8 cellular contexts compared by ENCODE assay signal in the genomic region with DNA sequence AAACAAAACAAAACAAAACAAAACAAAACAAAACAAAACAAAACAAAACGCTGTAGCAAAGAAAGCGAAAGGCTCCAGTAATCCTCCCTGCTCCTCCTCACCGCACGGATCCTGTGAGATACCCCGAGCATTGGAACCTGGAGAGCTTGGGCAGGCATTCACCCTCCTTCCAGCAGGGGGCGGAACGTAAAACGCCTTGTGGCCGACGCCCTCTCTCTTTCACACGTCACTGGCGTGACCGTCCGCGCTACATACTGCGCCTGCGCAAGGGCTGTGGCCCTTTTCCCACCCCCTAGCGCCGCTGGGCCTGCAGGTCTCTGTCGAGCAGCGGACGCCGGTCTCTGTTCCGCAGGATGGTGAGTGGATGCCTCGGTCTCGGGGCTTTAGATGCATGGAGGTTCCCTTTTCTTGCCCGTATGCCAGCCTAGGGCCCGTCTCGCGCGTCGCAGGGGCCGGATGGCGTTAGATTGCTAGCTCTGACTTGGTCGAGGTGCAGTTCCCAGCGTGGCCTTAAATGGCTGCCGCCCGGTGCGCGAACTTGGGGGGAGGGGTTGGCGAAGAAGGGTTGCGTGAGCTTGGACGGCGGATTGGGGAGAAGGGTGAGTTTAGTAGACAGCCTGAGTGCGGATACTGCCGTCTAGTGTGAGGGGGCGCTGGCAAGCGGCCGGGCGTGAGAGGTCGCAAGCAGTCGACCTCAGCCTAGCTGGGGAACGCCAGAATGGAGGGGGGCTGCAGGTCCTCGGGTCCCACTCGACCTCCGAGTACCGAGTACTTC. TPM values are rescaled to one million over a fixed set of nuclear protein-coding genes. Genes with fewer than 3 reads are reported as not detected.
DNase-seq lines count a peak whose midpoint lies in the region; ATAC-seq and TF ChIP-seq lines count a peak whose summit lies in the region.

A gene (plus strand): TSS at position 279 of the 775 bp plus-strand sequence. CDS start 75 bp downstream, at position 354.

- 0% methylated on average over 57 of the region's 57 CpGs for WGBS in lower leg skin, 2 donors

- peaks cover 0 to 2% of the 10 kb centered on the region in 2 donors for H3K27me3 Mint-ChIP-seq in CD8-positive, alpha-beta memory T cell
- H3K27me3 Mint-ChIP-seq in activated CD4-positive, alpha-beta memory T cell treated with anti-CD3 and anti-CD28 coated beads for 36 hours: peaks cover 3% of the 10 kb centered on the region

- peak within 1 kb of the TSS; percentile 94 to 100 (median 98) for H3K27ac Mint-ChIP-seq in CD8-positive, alpha-beta memory T cell
- H3K27ac Mint-ChIP-seq in activated CD4-positive, alpha-beta memory T cell treated with anti-CD3 and anti-CD28 coated beads for 36 hours: peak within 1 kb of the TSS; percentile 95

- DNase-seq in CD8-positive, alpha-beta memory T cell: peak; percentile 95 to 99 (median 98)
- DNase-seq in HK-2 (ENCODE audit: unreplicated experiment): peak; percentile 98
- peak; percentile 95 for DNase-seq in NCI-H82 treated with DMSO at 0.1 percent for 48 hours (lab: John Stamatoyannopoulos, UW; ENCODE audit: unreplicated experiment)
- DNase-seq in activated CD4-positive, alpha-beta memory T cell treated with anti-CD3 and anti-CD28 coated beads for 36 hours: peak; percentile 98
- peak; percentile 95 to 99 for DNase-seq in lower leg skin (ENCODE audit: low spot score in 2 of 2)
- peak; percentile 94 to 97 for DNase-seq in stimulated activated CD4-positive, alpha-beta T cell treated with anti-CD3 and anti-CD28 coated beads, Interleukin-4, amount 100 ng/mL, for 48 hours (ENCODE audit: low read depth in 2 of 2)

- peaks cover 45 to 56% (median 49%) of the 10 kb centered on the region in 3 donors for H3K4me1 Mint-ChIP-seq in CD8-positive, alpha-beta memory T cell
- H3K4me1 Mint-ChIP-seq in activated CD4-positive, alpha-beta memory T cell treated with anti-CD3 and anti-CD28 coated beads for 36 hours (ENCODE audit: low read depth): peaks cover 39% of the 10 kb centered on the region

- peaks cover 44% of the 10 kb centered on the region for H3K4me1 ChIP-seq in CD8-positive, alpha-beta memory T cell (ENCODE audit: insufficient read depth, low read length)
- peaks cover 21 to 29% of the 10 kb centered on the region in 2 donors for H3K4me1 ChIP-seq in duodenal mucosa (ENCODE audit: control insufficient read depth in 1 of 2, insufficient read depth in 2 of 2, low read length in 2 of 2)

- peak within 1 kb of the TSS; percentile 69 for H3K4me3 ChIP-seq in CD8-positive, alpha-beta memory T cell (ENCODE audit: low read length)
- H3K4me3 ChIP-seq in duodenal mucosa (ENCODE audit: low read depth in 1 of 2, low read length in 2 of 2) (peak within 1 kb of the TSS; percentile 90 to 100), lower leg skin (ENCODE audit: low read depth, poor library complexity, severe bottlenecking) (peak within 1 kb of the TSS; percentile 99)

- peak in 1 of 3 donors; percentile 2 for TF ChIP-seq CTCF in lower leg skin (IDR thresholded peaks at IDR 0.05)

- intact Hi-C loops in activated CD4-positive, alpha-beta memory T cell treated with anti-CD3 and anti-CD28 coated beads for 36 hours (cut with micrococcal nuclease): loop anchor here (1.0 to 10.0 kb wide), 9 partner anchors 48 to 1045 kb away; a partner anchor contains a TSS
- intact Hi-C loops in lower leg skin (cut with DNase I; ENCODE audit: low total_unique reads): no loop called here

- CTCF ChIA-PET in CD8-positive, alpha-beta memory T cell (lab: Charles Lee): interaction anchor here (0.9 to 2.4 kb wide), 26 partner anchors 10 to 751 kb away, joined by 3 to 27 read pairs (median 4); a partner anchor contains a TSS
- CTCF ChIA-PET in activated CD4-positive, alpha-beta memory T cell treated with anti-CD3 and anti-CD28 coated beads for 36 hours (lab: Charles Lee): interaction anchor here (0.7 to 2.4 kb wide), 24 partner anchors 11 to 522 kb away, joined by 3 to 21 read pairs (median 4); a partner anchor contains a TSS

- H3K4me3 Mint-ChIP-seq in CD8-positive, alpha-beta memory T cell: peak within 1 kb of the TSS; percentile 93 to 99 (median 98)
- peak within 1 kb of the TSS; percentile 100 for H3K4me3 Mint-ChIP-seq in activated CD4-positive, alpha-beta memory T cell treated with anti-CD3 and anti-CD28 coated beads for 36 hours

- peak within 1 kb of the TSS; percentile 90 to 99 for H3K9ac ChIP-seq in duodenal mucosa (ENCODE audit: low read depth in 1 of 2, low read length in 2 of 2)

- POLR2A ChIA-PET in CD8-positive, alpha-beta memory T cell (lab: Charles Lee): interaction anchor here (0.6 to 2.3 kb wide), 13 partner anchors 10 to 1811 kb away, joined by 3 to 40 read pairs (median 3); a partner anchor contains a TSS
- POLR2A ChIA-PET in activated CD4-positive, alpha-beta memory T cell treated with anti-CD3 and anti-CD28 coated beads for 36 hours (lab: Charles Lee): interaction anchor here (0.6 to 2.1 kb wide), 17 partner anchors 11 to 533 kb away, joined by 3 to 29 read pairs (median 5); a partner anchor contains a TSS

- peak in 1 of 2 donors; percentile 70 for TF ChIP-seq POLR2A in lower leg skin (IDR thresholded peaks at IDR 0.05)

- H3K36me3 ChIP-seq in CD8-positive, alpha-beta memory T cell (ENCODE audit: insufficient read depth, low read length): peaks cover 30% of the 10 kb centered on the region
- peaks cover 18 to 36% of the 10 kb centered on the region in 2 donors for H3K36me3 ChIP-seq in duodenal mucosa (ENCODE audit: control insufficient read depth in 1 of 2, insufficient read depth in 2 of 2, low read length in 2 of 2)

- no peaks in the 10 kb centered on the region for H3K9me3 ChIP-seq in CD8-positive, alpha-beta memory T cell (ENCODE audit: low read length)
- H3K9me3 ChIP-seq in duodenal mucosa (ENCODE audit: control insufficient read depth in 1 of 2, low read length in 2 of 2): no peaks in the 10 kb centered on the region

- H3K27me3 ChIP-seq in CD8-positive, alpha-beta memory T cell (ENCODE audit: insufficient read depth, low read length, poor library complexity, severe bottlenecking): no peaks in the 10 kb centered on the region
- H3K27me3 ChIP-seq in duodenal mucosa (ENCODE audit: control insufficient read depth in 1 of 2, insufficient read depth in 2 of 2, low read length in 2 of 2): no peaks in the 10 kb centered on the region

- H3K9me3 Mint-ChIP-seq in CD8-positive, alpha-beta memory T cell: peaks cover 0 to 1% (median 0%) of the 10 kb centered on the region in 5 donors
- H3K9me3 Mint-ChIP-seq in activated CD4-positive, alpha-beta memory T cell treated with anti-CD3 and anti-CD28 coated beads for 36 hours: no peaks in the 10 kb centered on the region

- ATAC-seq in GM19452 (IDR thresholded peaks at IDR 0.05; ENCODE audit: unreplicated experiment): peak; percentile 88

- H3K27ac ChIP-seq in CD8-positive, alpha-beta memory T cell (ENCODE audit: low read depth, low read length): peak within 1 kb of the TSS; percentile 90
- H3K27ac ChIP-seq in duodenal mucosa (ENCODE audit: low read depth, low read length): peak within 1 kb of the TSS; percentile 74

- peaks cover 4 to 50% (median 16%) of the 10 kb centered on the region in 3 donors for H3K36me3 Mint-ChIP-seq in CD8-positive, alpha-beta memory T cell
- H3K36me3 Mint-ChIP-seq in activated CD4-positive, alpha-beta memory T cell treated with anti-CD3 and anti-CD28 coated beads for 36 hours: peaks cover 53% of the 10 kb centered on the region

RNA-seq across cellular contexts. Expression of the gene that starts here (rescaled TPM):
- total RNA-seq in CD8-positive, alpha-beta memory T cell: 1,000 to 10,000 TPM; 1,428 to 1,468 TPM
- polyA plus RNA-seq in CD8-positive, alpha-beta memory T cell: 2,256 TPM
- 1,000 to 10,000 TPM; 1,530 to 1,539 TPM for total RNA-seq in activated CD4-positive, alpha-beta memory T cell treated with anti-CD3 and anti-CD28 coated beads for 36 hours
- total RNA-seq in lower leg skin: 1,000 to 10,000 TPM; 1,244 to 1,829 (median 1,582) TPM

Comparison
In these comparisons a context has a peak if more than half of its experiments do, and no peak if none do; other contexts are left out.
1. Peak in every context shown above with its lines: DNase-seq, ATAC-seq, H3K4me3 ChIP-seq and H3K27ac ChIP-seq.